In genomic region chr7:116843373-116843772, GRCh38 we compare ENCODE assay signal across 18 cellular contexts. TPM values are rescaled to one million over a fixed set of nuclear protein-coding genes. Genes with fewer than 3 reads are reported as not detected.
A peak's percentile ranks its signal among the peaks of the same experiment; 100 is the strongest.
DNase-seq lines count a peak whose midpoint lies in the region; ATAC-seq, FAIRE-seq and TF ChIP-seq lines count a peak whose summit lies in the region.
"Had no signal": no experiment of that assay in that cellular context is flagged by ENCODE, and none has a peak within 500 bp of the region (broad histone marks: within the 10 kb centered on the region; RNA-seq: fewer than 3 reads in every experiment).

No MANE protein-coding gene starts in this region.

- H3K9ac ChIP-seq in SU-DHL-6 (ENCODE audit: low read length) (no peak overlapping the region), keratinocyte (ENCODE audit: control insufficient read depth, extremely low read depth, insufficient read depth, low read length) (no peak overlapping the region)

- no peaks in the 10 kb centered on the region for H3K9me3 ChIP-seq in heart right ventricle
- no peaks in the 10 kb centered on the region for H3K9me3 ChIP-seq in left ventricle myocardium inferior (replicated peaks)
- no peaks in the 10 kb centered on the region for H3K9me3 ChIP-seq in SU-DHL-6 (ENCODE audit: insufficient read depth, low read length)
- no peaks in the 10 kb centered on the region for H3K9me3 ChIP-seq in keratinocyte (ENCODE audit: control insufficient read depth, low read depth, low read length)
- H3K9me3 ChIP-seq in upper lobe of left lung = no peaks in the 10 kb centered on the region
- no peaks in the 10 kb centered on the region for H3K9me3 ChIP-seq in MG63
- H3K9me3 ChIP-seq: breast epithelium, ovary had no signal

- no peak overlapping the region for H3K27ac ChIP-seq in heart right ventricle
- no peak overlapping the region for H3K27ac ChIP-seq in left ventricle myocardium inferior (replicated peaks)
- no peak overlapping the region for H3K27ac ChIP-seq in SU-DHL-6 (ENCODE audit: low read depth, low read length)
- no peak overlapping the region for H3K27ac ChIP-seq in keratinocyte (ENCODE audit: control insufficient read depth, insufficient read depth, low read length)
- H3K27ac ChIP-seq in upper lobe of left lung = no peak overlapping the region
- H3K27ac ChIP-seq: breast epithelium, ovary, SK-N-MC had no signal

- H3F3A ChIP-seq in SU-DHL-6 (ENCODE audit: insufficient read depth) = no peaks in the 10 kb centered on the region

- ATAC-seq in heart right ventricle (peak in 7 of 8 donors; percentile 39 to 71 (median 56)), upper lobe of left lung (ENCODE audit: low FRiP score in 2 of 2) (peak; percentile 73 to 89), GM21515 (IDR thresholded peaks at IDR 0.05; ENCODE audit: unreplicated experiment) (no peak)
- ATAC-seq: left colon had no signal

- H3K9me1 ChIP-seq in keratinocyte (ENCODE audit: control insufficient read depth, extremely low read depth, insufficient read depth, low read length) = no peaks in the 10 kb centered on the region

- H2AFZ ChIP-seq in SU-DHL-6 (ENCODE audit: low read depth, low read length, severe bottlenecking) (peak overlapping the region; percentile 0), keratinocyte (ENCODE audit: control insufficient read depth, low read length) (peak overlapping the region; percentile 56)

- dilution Hi-C loops in keratinocyte (cut with MboI; ENCODE audit: extremely low pct_ligation_motif_present, low sequenced_read_pairs) = no loop called here

- TF ChIP-seq CTCF in heart right ventricle (IDR thresholded peaks at IDR 0.05) (no peak), left ventricle myocardium inferior (IDR thresholded peaks at IDR 0.05; ENCODE audit: borderline replicate concordance) (no peak), SU-DHL-6 (IDR thresholded peaks at IDR 0.05; ENCODE audit: insufficient read depth, low read length, poor library complexity, severe bottlenecking) (no peak), keratinocyte (optimal IDR thresholded peaks at IDR 0.05 in 1 of 3, IDR thresholded peaks at IDR 0.05 in 1 of 3, conservative IDR thresholded peaks at IDR 0.05 in 1 of 3; ENCODE audit: extremely low read depth in 1 of 3, insufficient read depth in 2 of 3, low read length in 3 of 3) (no peak), upper lobe of left lung (IDR thresholded peaks at IDR 0.05) (no peak)

- H3K36me3 ChIP-seq in heart right ventricle (no peaks in the 10 kb centered on the region), left ventricle myocardium inferior (no peaks in the 10 kb centered on the region), SU-DHL-6 (ENCODE audit: low read length) (no peaks in the 10 kb centered on the region), keratinocyte (ENCODE audit: control insufficient read depth in 2 of 2, extremely low read depth in 1 of 2, insufficient read depth in 2 of 2, low read length in 2 of 2) (no peaks in the 10 kb centered on the region), upper lobe of left lung (no peaks in the 10 kb centered on the region), MG63 (no peaks in the 10 kb centered on the region)
- H3K36me3 ChIP-seq: breast epithelium, ovary had no signal

- intact Hi-C loops in heart right ventricle (cut with DNase I) (no loop called here), left ventricle myocardium inferior (cut with micrococcal nuclease) (no loop called here)

- no peak for TF ChIP-seq EP300 in upper lobe of left lung (IDR thresholded peaks at IDR 0.05)

- peak in 1 of 4 donors; percentile 28 for TF ChIP-seq POLR2A in upper lobe of left lung (IDR thresholded peaks at IDR 0.05)

- DNase-seq in heart right ventricle (no peak), left ventricle myocardium inferior (no peak), keratinocyte (ENCODE audit: low read depth, low spot score) (no peak), upper lobe of left lung (peak in 1 of 2 donors; percentile 35), NCI-H2196 (lab: John Stamatoyannopoulos, UW; ENCODE audit: unreplicated experiment) (no peak), MG63 (no peak)
- DNase-seq: activated CD4-positive, alpha-beta T cell treated with anti-CD3 and anti-CD28 coated beads, Interleukin-2, amount 50 U/mL, for 48 hours; glutamatergic neuron; HCEC 1CT; left colon; NCI-H1417 treated with DMSO at 0.1 percent for 48 hours; NCI-H526 treated with DMSO at 0.1 percent for 48 hours; ovary had no signal

- H3K79me2 ChIP-seq in SU-DHL-6 (ENCODE audit: insufficient read depth, low read length) (no peaks in the 10 kb centered on the region), keratinocyte (ENCODE audit: control insufficient read depth, insufficient read depth, low read length) (no peaks in the 10 kb centered on the region)

- H3K4me2 ChIP-seq in SU-DHL-6 (ENCODE audit: low read depth, low read length, poor library complexity, severe bottlenecking) = no peak overlapping the region
- H3K4me2 ChIP-seq in keratinocyte (ENCODE audit: control insufficient read depth, extremely low read depth, insufficient read depth, low read depth, low read length) = peak overlapping the region; percentile 33

- H4K20me1 ChIP-seq in SU-DHL-6 (ENCODE audit: low read depth, low read length) (no peaks in the 10 kb centered on the region), keratinocyte (ENCODE audit: control insufficient read depth, extremely low read depth, insufficient read depth, low read length) (no peaks in the 10 kb centered on the region)

- H3K9me2 ChIP-seq in SU-DHL-6 (replicated peaks; ENCODE audit: insufficient read depth, low read length) = no peaks in the 10 kb centered on the region

- H3K27me3 ChIP-seq in heart right ventricle = no peaks in the 10 kb centered on the region
- H3K27me3 ChIP-seq in left ventricle myocardium inferior (ENCODE audit: low read depth) = no peaks in the 10 kb centered on the region
- H3K27me3 ChIP-seq in SU-DHL-6 (ENCODE audit: low read length) = no peaks in the 10 kb centered on the region
- H3K27me3 ChIP-seq in keratinocyte (ENCODE audit: control insufficient read depth, extremely low read depth, insufficient read depth, low read length) = no peaks in the 10 kb centered on the region
- no peaks in the 10 kb centered on the region for H3K27me3 ChIP-seq in upper lobe of left lung
- H3K27me3 ChIP-seq in MG63 = no peaks in the 10 kb centered on the region
- H3K27me3 ChIP-seq: breast epithelium, ovary had no signal

- H3K4me1 ChIP-seq in heart right ventricle = peaks cover 0 to 14% (median 0%) of the 10 kb centered on the region in 9 donors
- no peaks in the 10 kb centered on the region for H3K4me1 ChIP-seq in left ventricle myocardium inferior
- peaks cover 7% of the 10 kb centered on the region for H3K4me1 ChIP-seq in keratinocyte (ENCODE audit: control insufficient read depth, extremely low read depth, insufficient read depth, low read length)
- peaks cover 0 to 9% (median 0%) of the 10 kb centered on the region in 4 donors for H3K4me1 ChIP-seq in upper lobe of left lung
- H3K4me1 ChIP-seq: breast epithelium had no signal

- 50 to 64% methylated on average over 4 of the region's 4 CpGs for WGBS in heart right ventricle, 2 donors
- 36 to 48% methylated on average over 4 of the region's 4 CpGs for WGBS in upper lobe of left lung, 2 donors

- no peak for FAIRE-seq in keratinocyte (lab: Jason Lieb, UNC)
- FAIRE-seq: GM19239 had no signal

- H3K4me3 ChIP-seq in heart right ventricle = peak overlapping the region in 1 of 10 donors; percentile 26
- no peak overlapping the region for H3K4me3 ChIP-seq in left ventricle myocardium inferior
- no peak overlapping the region for H3K4me3 ChIP-seq in SU-DHL-6 (ENCODE audit: insufficient read depth, low read length, poor library complexity, severe bottlenecking)
- no peak overlapping the region for H3K4me3 ChIP-seq in keratinocyte (ENCODE audit: control insufficient read depth in 2 of 3, extremely low read depth in 1 of 3, insufficient read depth in 2 of 3, low read depth in 1 of 3, low read length in 3 of 3)
- H3K4me3 ChIP-seq in upper lobe of left lung = no peak overlapping the region
- no peak overlapping the region; the same call in 1 of the 2 replicates for H3K4me3 ChIP-seq in MG63
- H3K4me3 ChIP-seq: ovary, SK-N-MC had no signal

RNA-seq across cellular contexts. Expression of gene CAPZA2, which starts 19.0 kb away (rescaled TPM):
- 100 to 1,000 TPM; 285 to 416 (median 345) TPM for total RNA-seq in heart right ventricle
- 10 to 100 TPM; 39.4 to 93.0 TPM for polyA plus RNA-seq in heart right ventricle
- total RNA-seq in left ventricle myocardium inferior = 313 TPM
- polyA plus RNA-seq in keratinocyte = 74.4 to 150 TPM (median 80.7 TPM) in 3 replicates
- polyA plus RNA-seq in keratinocyte (2011; ENCODE audit: low read depth) = 139 TPM
- 90.3 and 168 TPM in 2 replicates for polyA plus RNA-seq in keratinocyte (2011; cell fraction: cytosol; rRNA removed)
- 48.7 and 66.4 TPM in 2 replicates for polyA plus RNA-seq in keratinocyte (2011; cell fraction: nucleus; rRNA removed)
- polyA plus RNA-seq in keratinocyte (2012; ENCODE audit: low replicate concordance) = 92.1 and 101 TPM in 2 replicates
- 6.3 to 85.3 TPM (median 26.7 TPM) in 3 replicates for polyA minus RNA-seq in keratinocyte
- 39.5 TPM for polyA minus RNA-seq in keratinocyte (2011; cell fraction: cytosol; rRNA and poly(A)+ RNA removed)
- polyA minus RNA-seq in keratinocyte (2011; cell fraction: nucleus; rRNA and poly(A)+ RNA removed) = 20.4 and 42.5 TPM in 2 replicates
- 100 to 1,000 TPM in 4 of 6 donors, 10 to 100 TPM in 2; 45.1 to 260 (median 168) TPM for total RNA-seq in upper lobe of left lung
- total RNA-seq in MG63 (2014; rRNA removed; shearing (Covaris generic); ENCODE audit: low replicate concordance) = 104 and 168 TPM in 2 replicates
